ENCODE assay signal across 10 cellular contexts in the genomic region with DNA sequence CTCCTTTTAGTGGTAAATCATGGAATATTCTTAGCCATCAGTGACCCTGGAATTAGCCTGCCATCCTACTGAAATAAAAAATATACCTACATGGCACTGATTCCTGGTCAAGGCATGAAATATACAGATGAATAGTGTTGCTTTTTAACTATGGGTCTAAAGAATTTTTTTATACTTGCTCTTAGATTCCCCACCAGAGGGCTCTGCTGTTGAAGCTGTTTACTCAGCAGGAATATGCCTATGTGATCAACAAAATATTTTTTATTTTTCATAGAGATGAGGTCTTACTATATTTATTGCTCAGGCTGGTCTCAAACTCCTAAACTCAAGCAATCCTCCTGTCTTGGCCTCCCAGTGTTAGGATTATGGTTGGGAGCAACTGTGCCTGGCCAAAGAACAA. TPM values are rescaled to one million over a fixed set of nuclear protein-coding genes. Genes with fewer than 3 reads are reported as not detected.
A peak's percentile ranks its signal among the peaks of the same experiment; 100 is the strongest.
DNase-seq lines count a peak whose midpoint lies in the region; ATAC-seq, FAIRE-seq and TF ChIP-seq lines count a peak whose summit lies in the region.
"Had no signal": no experiment of that assay in that cellular context is flagged by ENCODE, and none has a peak within 500 bp of the region (broad histone marks: within the 10 kb centered on the region; RNA-seq: fewer than 3 reads in every experiment).

No MANE protein-coding gene starts in this region.

- H3K9me1 ChIP-seq in K562 (ENCODE audit: control insufficient read depth, insufficient read depth, low read length): no peaks in the 10 kb centered on the region

- no peak overlapping the region for H3K23ac ChIP-seq in mesenchymal stem cell (ENCODE audit: low read length in 2 of 2)

- no peak overlapping the region for H2AFZ ChIP-seq in K562 (ENCODE audit: low read depth, low read length)
- no peak overlapping the region for H2AFZ ChIP-seq in mesenchymal stem cell (ENCODE audit: low read depth, low read length)

- intact Hi-C loops in K562 (cut with micrococcal nuclease) (no loop called here), aorta (cut with DNase I) (no loop called here)

- no peaks in the 10 kb centered on the region for H4K20me1 ChIP-seq in K562 (replicated peaks; ENCODE audit: control insufficient read depth, insufficient read depth, low read length)

- H3K18ac ChIP-seq in mesenchymal stem cell (ENCODE audit: low read depth in 1 of 2, low read length in 2 of 2): no peak overlapping the region

- no peak for TF ChIP-seq POLR2A in K562 (conservative IDR thresholded peaks at IDR 0.05)

- TF ChIP-seq RAD21 in K562 (CRISPR knock-in tag; conservative IDR thresholded peaks at IDR 0.05 in 1 of 2, IDR thresholded peaks at IDR 0.05 in 1 of 2): peak; percentile 10 to 35; a peak in 2 of 4 replicates

- H2BK12ac ChIP-seq in mesenchymal stem cell (ENCODE audit: low read length in 2 of 2): no peak overlapping the region

- in situ Hi-C loops in K562 (cut with MboI): no loop called here

- no peak overlapping the region for H3K14ac ChIP-seq in mesenchymal stem cell (ENCODE audit: low read length in 2 of 2)

- ATAC-seq in K562: peak; percentile 43; the same call in 2 of the 3 replicates
- ATAC-seq in aorta (ENCODE audit: low FRiP score): no peak
- ATAC-seq: activated naive CD8-positive, alpha-beta T cell treated with anti-CD3 and anti-CD28 coated beads, Interleukin-2, amount 50 U/mL, for 24 hours had no signal

- H3K4me1 ChIP-seq in K562 (replicated peaks in 1 of 2; ENCODE audit: control insufficient read depth in 2 of 2, insufficient read depth in 2 of 2, low read length in 2 of 2) (no peaks in the 10 kb centered on the region), mesenchymal stem cell (ENCODE audit: control insufficient read depth, insufficient read depth, low read depth, low read length) (no peaks in the 10 kb centered on the region), aorta (ENCODE audit: control insufficient read depth in 1 of 2, insufficient read depth in 2 of 2, low read length in 2 of 2) (no peaks in the 10 kb centered on the region)

- H4K91ac ChIP-seq in mesenchymal stem cell (ENCODE audit: low read length): no peak overlapping the region

- H3K27me3 ChIP-seq in K562 (ENCODE audit: control insufficient read depth in 2 of 2, insufficient read depth in 2 of 2, low read length in 2 of 2): no peaks in the 10 kb centered on the region
- H3K27me3 ChIP-seq in mesenchymal stem cell (ENCODE audit: control insufficient read depth in 1 of 2, insufficient read depth in 1 of 2, low read length in 2 of 2): no peaks in the 10 kb centered on the region
- no peaks in the 10 kb centered on the region for H3K27me3 ChIP-seq in aorta (ENCODE audit: control insufficient read depth in 1 of 2, insufficient read depth in 2 of 2, low read length in 1 of 2)

- no peak overlapping the region for H2BK15ac ChIP-seq in mesenchymal stem cell (ENCODE audit: low read depth, poor library complexity, severe bottlenecking)

- no peak overlapping the region for H4K8ac ChIP-seq in mesenchymal stem cell (ENCODE audit: low read length)

- H3K36me3 ChIP-seq in K562 (ENCODE audit: control insufficient read depth, insufficient read depth, low read length) (peaks cover 86% of the 10 kb centered on the region), mesenchymal stem cell (ENCODE audit: control insufficient read depth in 1 of 2, insufficient read depth in 2 of 2, low read depth in 1 of 2, low read length in 2 of 2) (peaks cover 47 to 72% of the 10 kb centered on the region in 2 experiments), aorta (ENCODE audit: control insufficient read depth in 1 of 2, insufficient read depth in 2 of 2, low read length in 1 of 2) (peaks cover 3 to 12% of the 10 kb centered on the region in 2 donors)

- CTCF ChIA-PET in K562 (lab: Yijun Ruan, JAX; ENCODE audit: low intra/inter-chr PET ratio): interaction anchor here (1.0 to 2.0 kb wide), 3 partner anchors 684 to 794 kb away, joined by 4 to 9 read pairs (median 5); no protein-coding TSS in a partner anchor

- H3K4ac ChIP-seq in mesenchymal stem cell (ENCODE audit: low read depth in 1 of 2, low read length in 2 of 2): no peak overlapping the region

- H3K4me3 ChIP-seq in K562: no peak overlapping the region
- no peak overlapping the region for H3K4me3 ChIP-seq in mesenchymal stem cell (ENCODE audit: insufficient read depth in 1 of 2, low read depth in 1 of 2, low read length in 2 of 2)
- no peak overlapping the region for H3K4me3 ChIP-seq in aorta (ENCODE audit: low read length in 2 of 2)

- H2BK5ac ChIP-seq in mesenchymal stem cell (ENCODE audit: low read depth, low read length, poor library complexity, severe bottlenecking): no peak overlapping the region

- peak; percentile 16 to 57 (median 38); a peak in 4 of 6 replicates for TF ChIP-seq CTCF in K562 (IDR thresholded peaks at IDR 0.05 in 2 of 3, conservative IDR thresholded peaks at IDR 0.05 in 1 of 3; ENCODE audit: insufficient read depth in 2 of 3, low read depth in 1 of 3, low read length in 3 of 3)

- H3K4me2 ChIP-seq in K562 (ENCODE audit: insufficient read depth, low read length) (no peak overlapping the region), mesenchymal stem cell (ENCODE audit: low read length, poor library complexity, severe bottlenecking) (no peak overlapping the region)

- H3K79me2 ChIP-seq in K562 (ENCODE audit: control insufficient read depth, insufficient read depth, low read length): no peaks in the 10 kb centered on the region

- H3K79me1 ChIP-seq in mesenchymal stem cell (replicated peaks; ENCODE audit: low read length, poor library complexity, severe bottlenecking): peaks cover 15% of the 10 kb centered on the region

- TF ChIP-seq EP300 in K562 (IDR thresholded peaks at IDR 0.05; ENCODE audit: low read length): no peak

- POLR2A ChIA-PET in K562 (lab: Yijun Ruan, JAX): interaction anchor here (1.1 kb wide), 1 partner anchor 11 kb away, joined by 3 read pairs; no protein-coding TSS in a partner anchor

- BruUV-seq in K562 (replicated peaks; lab: Mats Ljungman, UMichigan): no TSS peak

- H3K27ac ChIP-seq in K562 (ENCODE audit: extremely low read depth, low read depth, low read length) (no peak overlapping the region), mesenchymal stem cell (ENCODE audit: low read length, poor library complexity, severe bottlenecking) (no peak overlapping the region), aorta (ENCODE audit: low read depth in 1 of 2, low read length in 2 of 2) (no peak overlapping the region)

- no peak for FAIRE-seq in K562 (lab: Jason Lieb, UNC)

- no peak overlapping the region for H2BK120ac ChIP-seq in mesenchymal stem cell (ENCODE audit: low read depth, low read length)

- no peak overlapping the region for H2AK5ac ChIP-seq in mesenchymal stem cell (ENCODE audit: low read length, severe bottlenecking)

- no peak overlapping the region for H3K9ac ChIP-seq in K562 (ENCODE audit: insufficient read depth in 1 of 2, low read depth in 2 of 2, low read length in 2 of 2)
- no peak overlapping the region for H3K9ac ChIP-seq in mesenchymal stem cell (ENCODE audit: low read length)

- H3K9me3 ChIP-seq in K562 (replicated peaks; ENCODE audit: control insufficient read depth, insufficient read depth, low read depth, low read length): no peaks in the 10 kb centered on the region
- no peaks in the 10 kb centered on the region for H3K9me3 ChIP-seq in mesenchymal stem cell (ENCODE audit: control insufficient read depth, low read length)
- H3K9me3 ChIP-seq in aorta (ENCODE audit: control insufficient read depth, low read length): no peaks in the 10 kb centered on the region

- peak; percentile 43 for DNase-seq in ELR (ENCODE audit: low read depth)
- peak; percentile 23 for DNase-seq in M059J (ENCODE audit: low read depth)
- DNase-seq in K562 (ENCODE audit: extremely low read depth in 1 of 4, low spot score in 3 of 4): no peak
- DNase-seq in mesenchymal stem cell: peak; percentile 31
- no peak for DNase-seq in aorta
- no peak for DNase-seq in NCI-H2081 (lab: John Stamatoyannopoulos, UW)
- DNase-seq in A172 (ENCODE audit: low spot score): no peak
- DNase-seq in T-helper 2 cell: no peak
- DNase-seq: activated naive CD8-positive, alpha-beta T cell treated with anti-CD3 and anti-CD28 coated beads, Interleukin-2, amount 50 U/mL, for 24 hours; NCI-H2171 treated with DMSO at 0.1 percent for 48 hours had no signal

RNA-seq across cellular contexts. Expression of a gene that starts 13.5 kb away (rescaled TPM):
- total RNA-seq in M059J (2014; rRNA removed; shearing (Covaris generic)): 38.3 and 45.3 TPM in 2 replicates
- 44.6 and 55.2 TPM in 2 replicates for total RNA-seq in K562 (2011; cell fraction: chromatin; rRNA removed; ENCODE audit: low replicate concordance)
- 27.8 and 39.1 TPM in 2 replicates for total RNA-seq in K562 (2011; cell fraction: nucleolus; rRNA removed)
- total RNA-seq in K562 (2011; cell fraction: nucleoplasm; rRNA removed): 35.3 and 48.6 TPM in 2 replicates
- total RNA-seq in K562 (2014; rRNA removed): 39.9 and 58.3 TPM in 2 replicates
- 57.9 and 58.7 TPM in 2 replicates for total RNA-seq in K562 (2014; rRNA removed; fragmentation: Illumina TruSeq; extraction: Trizol)
- 60.8 and 61.1 TPM in 2 replicates for total RNA-seq in K562 (2015; rRNA removed; fragmentation: Illumina TruSeq; extraction: Trizol)
- 61.3 and 61.5 TPM in 2 replicates for total RNA-seq in K562 (2021)
- polyA plus RNA-seq in K562 (2011; rRNA removed): 86.1 and 93.1 TPM in 2 replicates
- 92.1 and 106 TPM in 2 replicates for polyA plus RNA-seq in K562 (2011; cell fraction: cytosol; rRNA removed)
- 50.5 and 58.1 TPM in 2 replicates for polyA plus RNA-seq in K562 (2011; cell fraction: nucleus; rRNA removed)
- polyA plus RNA-seq in K562 (2012): 44.2 and 51.4 TPM in 2 replicates
- polyA plus RNA-seq in K562 (2014; fragmentation: Illumina TruSeq; extraction: Trizol): 79.1 and 88.3 TPM in 2 replicates
- 100 to 1,000 TPM; 182 to 184 TPM for polyA plus RNA-seq in K562 (2014; fragmentation: Nextera tagmentation; extraction: Ambion mirVana)
- polyA plus RNA-seq in K562 (2014; rRNA removed): 41.4 and 53.6 TPM in 2 replicates
- 51.1 and 58.2 TPM in 2 replicates for polyA minus RNA-seq in K562 (2011; rRNA and poly(A)+ RNA removed)
- 31.9 and 37.4 TPM in 2 replicates for polyA minus RNA-seq in K562 (2011; cell fraction: cytosol; rRNA and poly(A)+ RNA removed)
- polyA minus RNA-seq in K562 (2011; cell fraction: nucleus; rRNA and poly(A)+ RNA removed): 19.8 and 43.2 TPM in 2 replicates
- polyA plus RNA-seq in mesenchymal stem cell (2013, experiment 1 of 2): 12.5 TPM
- 12.3 TPM for polyA plus RNA-seq in mesenchymal stem cell (2013, experiment 2 of 2)
- total RNA-seq in aorta: 10 to 100 TPM in 1 of 2 donors, 1 to 10 TPM in 1; 9.3 to 13.5 TPM
- polyA plus RNA-seq in aorta: 10 to 100 TPM in 1 of 2 donors, 1 to 10 TPM in 1; 4.3 to 13.4 TPM
- total RNA-seq in A172 (2014; rRNA removed; shearing (Covaris generic)): 32.5 and 49.3 TPM in 2 replicates

RNA-seq across cellular contexts. Expression of a gene that starts 32.6 kb away (rescaled TPM):
- 17.6 and 36.6 TPM in 2 replicates for total RNA-seq in M059J (2014; rRNA removed; shearing (Covaris generic))
- 81.9 and 159 TPM in 2 replicates for total RNA-seq in K562 (2011; cell fraction: chromatin; rRNA removed; ENCODE audit: low replicate concordance)
- total RNA-seq in K562 (2011; cell fraction: nucleolus; rRNA removed): 31.5 and 52.2 TPM in 2 replicates
- 65.8 and 115 TPM in 2 replicates for total RNA-seq in K562 (2011; cell fraction: nucleoplasm; rRNA removed)
- total RNA-seq in K562 (2014; rRNA removed): 23.7 and 25.6 TPM in 2 replicates
- total RNA-seq in K562 (2014; rRNA removed; fragmentation: Illumina TruSeq; extraction: Trizol): 31.4 and 33.3 TPM in 2 replicates
- 32.3 and 39.3 TPM in 2 replicates for total RNA-seq in K562 (2015; rRNA removed; fragmentation: Illumina TruSeq; extraction: Trizol)
- total RNA-seq in K562 (2021): 38.7 and 41.7 TPM in 2 replicates
- 80.5 and 117 TPM in 2 replicates for polyA plus RNA-seq in K562 (2011; rRNA removed)
- polyA plus RNA-seq in K562 (2011; cell fraction: cytosol; rRNA removed): 34.1 and 98.5 TPM in 2 replicates
- 64.5 and 148 TPM in 2 replicates for polyA plus RNA-seq in K562 (2011; cell fraction: nucleus; rRNA removed)
- 25.6 and 27.9 TPM in 2 replicates for polyA plus RNA-seq in K562 (2012)
- 27.8 and 32.0 TPM in 2 replicates for polyA plus RNA-seq in K562 (2014; fragmentation: Illumina TruSeq; extraction: Trizol)
- polyA plus RNA-seq in K562 (2014; fragmentation: Nextera tagmentation; extraction: Ambion mirVana): 10 to 100 TPM in 1 of 2 experiments, 1 to 10 TPM in 1; 9.8 to 11.3 TPM
- polyA plus RNA-seq in K562 (2014; rRNA removed): 24.2 and 25.4 TPM in 2 replicates
- polyA minus RNA-seq in K562 (2011; rRNA and poly(A)+ RNA removed): 161 and 267 TPM in 2 replicates
- 47.6 and 59.6 TPM in 2 replicates for polyA minus RNA-seq in K562 (2011; cell fraction: cytosol; rRNA and poly(A)+ RNA removed)
- polyA minus RNA-seq in K562 (2011; cell fraction: nucleus; rRNA and poly(A)+ RNA removed): 16.6 and 47.5 TPM in 2 replicates
- polyA plus RNA-seq in mesenchymal stem cell (2013, experiment 1 of 2): 17.0 TPM
- 17.2 TPM for polyA plus RNA-seq in mesenchymal stem cell (2013, experiment 2 of 2)
- 10 to 100 TPM; 27.2 to 28.5 TPM for total RNA-seq in aorta
- 1 to 10 TPM; 5.0 to 9.7 TPM for polyA plus RNA-seq in aorta
- 21.2 and 23.0 TPM in 2 replicates for total RNA-seq in A172 (2014; rRNA removed; shearing (Covaris generic))

Comparison
In these comparisons a context has a peak if more than half of its experiments do, and no peak if none do; other contexts are left out.
1. DNase-seq: peak in ELR (single experiment), M059J (single experiment) and mesenchymal stem cell (single experiment); none in K562 (0 of 4), aorta (0 of 2), NCI-H2081 (0 of 2), A172 (single experiment) and T-helper 2 cell (0 of 5).